ENCODE assay signal across 8 cellular contexts in genomic region chr19:18919895-18920204, GRCh38.
DNase-seq lines count a peak whose midpoint lies in the region; ATAC-seq and TF ChIP-seq lines count a peak whose summit lies in the region.

No MANE protein-coding gene starts in this region.

- POLR2A ChIA-PET in AG04449 (lab: Yijun Ruan, JAX): interaction anchor here (0.8 to 1.3 kb wide), 4 partner anchors 9 to 362 kb away, joined by 3 to 10 read pairs (median 4); partner anchors contain the start of gene KXD1

- TF ChIP-seq CTCF in AG04449 (IDR thresholded peaks at IDR 0.05; ENCODE audit: insufficient read depth, low read length, missing control alignments): no peak

- H3K4me1 Mint-ChIP-seq in central memory CD8-positive, alpha-beta T cell: peaks cover 34% of the 10 kb centered on the region

- H3K9me3 ChIP-seq in HUES48 (ENCODE audit: control insufficient read depth, insufficient read depth, low read length) (no peaks in the 10 kb centered on the region), muscle layer of colon (ENCODE audit: low read length) (no peaks in the 10 kb centered on the region)

- CTCF ChIA-PET in AG04449 (lab: Yijun Ruan, JAX): interaction anchor here (0.5 to 1.5 kb wide), 4 partner anchors 10 to 349 kb away, joined by 3 to 6 read pairs (median 6); no protein-coding TSS in a partner anchor

- H3K36me3 ChIP-seq in HUES48 (ENCODE audit: control insufficient read depth, insufficient read depth, low read length) (peaks cover 35% of the 10 kb centered on the region), muscle layer of colon (ENCODE audit: insufficient read depth, low read length) (peaks cover 33% of the 10 kb centered on the region)

- H3K9ac ChIP-seq in HUES48 (ENCODE audit: low read depth, low read length) (peak overlapping the region; percentile 55), muscle layer of colon (ENCODE audit: low read length) (peak overlapping the region; percentile 57)

- H3K4me3 ChIP-seq in AG04449 (ENCODE audit: low read depth, low read length) (peak overlapping the region; percentile 100), HUES48 (ENCODE audit: low read depth, low read length) (peak overlapping the region; percentile 75), muscle layer of colon (ENCODE audit: low read depth in 1 of 2, low read length in 2 of 2) (peak overlapping the region; percentile 76 to 84)

- DNase-seq in AG04449 (ENCODE audit: low read depth, low spot score): no peak
- DNase-seq in central memory CD8-positive, alpha-beta T cell (ENCODE audit: low spot score in 2 of 2): no peak
- no peak for DNase-seq in RPMI8226
- DNase-seq in NCI-H187 (lab: John Stamatoyannopoulos, UW): no peak
- no peak for DNase-seq in stimulated activated naive CD4-positive, alpha-beta T cell treated with Interleukin-2 at 50 U/mL for 16 hours (lab: John Stamatoyannopoulos, UW)

- H3K4me3 Mint-ChIP-seq in central memory CD8-positive, alpha-beta T cell: peak overlapping the region; percentile 79

- H3K4me1 ChIP-seq in HUES48 (ENCODE audit: control insufficient read depth, insufficient read depth, low read length): peaks cover 4% of the 10 kb centered on the region
- H3K4me1 ChIP-seq in muscle layer of colon (ENCODE audit: insufficient read depth, low read length): peaks cover 26% of the 10 kb centered on the region

- H3K9me3 Mint-ChIP-seq in central memory CD8-positive, alpha-beta T cell: no peaks in the 10 kb centered on the region

- ATAC-seq in central memory CD8-positive, alpha-beta T cell (replicated peaks; ENCODE audit: extremely low read depth, poor library complexity, severe bottlenecking): no peak
- no peak for ATAC-seq in GM21717 (IDR thresholded peaks at IDR 0.05; ENCODE audit: unreplicated experiment)

- H3K27ac Mint-ChIP-seq in central memory CD8-positive, alpha-beta T cell (ENCODE audit: low read depth): peak overlapping the region; percentile 81

- H3K27me3 ChIP-seq in HUES48 (ENCODE audit: control insufficient read depth, insufficient read depth, low read length): no peaks in the 10 kb centered on the region
- no peaks in the 10 kb centered on the region for H3K27me3 ChIP-seq in muscle layer of colon (ENCODE audit: control insufficient read depth in 1 of 2, insufficient read depth in 2 of 2, low read length in 2 of 2)

- peaks cover 30% of the 10 kb centered on the region for H3K36me3 Mint-ChIP-seq in central memory CD8-positive, alpha-beta T cell (ENCODE audit: insufficient read depth)

- H3K27ac ChIP-seq in HUES48 (ENCODE audit: low read depth, low read length): peak overlapping the region; percentile 24
- H3K27ac ChIP-seq in muscle layer of colon (ENCODE audit: low read depth, low read length): peak overlapping the region; percentile 64

- H3K27me3 Mint-ChIP-seq in central memory CD8-positive, alpha-beta T cell: no peaks in the 10 kb centered on the region
